ENCODE assay signal across 14 cellular contexts in the genomic region with DNA sequence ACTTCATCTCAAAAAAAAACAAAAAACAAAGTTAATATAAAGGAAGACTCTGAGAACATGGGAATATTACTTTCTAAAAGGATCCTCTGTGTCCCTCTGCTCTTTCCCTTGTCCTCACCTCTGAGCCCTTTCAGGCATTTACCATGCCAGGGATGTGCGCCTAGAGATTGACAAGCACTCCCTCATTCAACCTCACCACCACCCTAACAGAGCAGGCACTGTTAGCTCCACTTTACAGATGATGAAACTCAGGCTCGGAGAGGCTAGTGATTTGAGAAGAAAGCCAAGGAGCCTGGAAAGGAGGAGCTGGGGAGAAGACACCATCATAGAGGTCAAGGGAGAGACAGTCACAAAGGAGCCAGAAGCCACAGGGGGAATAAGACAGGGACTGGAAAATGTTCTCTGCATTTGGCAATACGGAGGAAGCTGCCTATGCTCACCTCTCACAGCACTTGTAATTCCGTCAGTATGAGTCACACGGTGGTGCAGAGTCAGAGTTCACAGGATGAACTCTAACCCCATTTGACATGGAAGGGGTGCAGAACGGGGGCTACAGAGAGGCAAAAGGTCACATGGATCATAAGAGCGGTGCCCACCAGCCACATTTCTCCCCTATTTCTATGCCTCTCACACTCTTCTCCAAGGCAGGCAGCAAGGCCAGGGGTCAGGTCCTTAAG.
DNase-seq lines count a peak whose midpoint lies in the region; ATAC-seq, FAIRE-seq and TF ChIP-seq lines count a peak whose summit lies in the region.
"Had no signal": no experiment of that assay in that cellular context is flagged by ENCODE, and none has a peak within 500 bp of the region (broad histone marks: within the 10 kb centered on the region; RNA-seq: fewer than 3 reads in every experiment).

No MANE protein-coding gene starts in this region.

- intact Hi-C loops in left ventricle myocardium superior (cut with micrococcal nuclease) (no loop called here), right cardiac atrium (cut with DNase I) (no loop called here)

- H3K4me1 ChIP-seq in right cardiac atrium (ENCODE audit: control insufficient read depth, insufficient read depth, low read length), result peaks cover 4% of the 10 kb centered on the region
- H3K4me1 ChIP-seq in tibial nerve, result peaks cover 0 to under 1% (median 0%) of the 10 kb centered on the region in 4 donors

- H3K4me3 ChIP-seq in right cardiac atrium (ENCODE audit: low read length) (no peak overlapping the region), fibroblast of villous mesenchyme (ENCODE audit: low read depth, low read length) (no peak overlapping the region), tibial nerve (no peak overlapping the region)
- H3K4me3 ChIP-seq: coronary artery, GM23338, lung had no signal

- H3K27me3 ChIP-seq in right cardiac atrium (ENCODE audit: control insufficient read depth, insufficient read depth) (no peaks in the 10 kb centered on the region), tibial nerve (no peaks in the 10 kb centered on the region)

- no peak for TF ChIP-seq POLR2A in tibial nerve (IDR thresholded peaks at IDR 0.05)

- no peak for FAIRE-seq in urothelium cell line (lab: Jason Lieb, UNC)

- H3K36me3 ChIP-seq in tibial nerve, result peaks cover 0 to 57% (median 0%) of the 10 kb centered on the region in 3 donors

- no peaks in the 10 kb centered on the region for H3K9me3 ChIP-seq in right cardiac atrium (ENCODE audit: control insufficient read depth, low read length)
- peaks cover 0 to 3% (median 0%) of the 10 kb centered on the region in 4 donors for H3K9me3 ChIP-seq in tibial nerve

- H3K27ac ChIP-seq in right cardiac atrium (ENCODE audit: low read length), result no peak overlapping the region
- no peak overlapping the region for H3K27ac ChIP-seq in tibial nerve
- H3K27ac ChIP-seq: coronary artery had no signal

- TF ChIP-seq CTCF in fibroblast of villous mesenchyme (IDR thresholded peaks at IDR 0.05; ENCODE audit: insufficient read depth, low read depth, low read length) (no peak), tibial nerve (IDR thresholded peaks at IDR 0.05) (no peak)

- 86% methylated on average over 7 of the region's 7 CpGs for WGBS in right cardiac atrium
- WGBS in tibial nerve, 2 donors, result 63 to 73% methylated on average over 7 of the region's 7 CpGs

- peak; percentile 41 for ATAC-seq in left ventricle myocardium superior
- ATAC-seq in right cardiac atrium, result no peak
- ATAC-seq: GM23338 had no signal

- no peak for TF ChIP-seq EP300 in tibial nerve (IDR thresholded peaks at IDR 0.05)

- DNase-seq in left ventricle myocardium superior (no peak), right cardiac atrium (no peak), RKO (ENCODE audit: low spot score) (peak; percentile 20), fibroblast of villous mesenchyme (ENCODE audit: low read depth) (peak; percentile 72), urothelium cell line (ENCODE audit: low spot score) (peak; percentile 37), NCI-H2107 treated with DMSO at 0.1 percent for 48 hours (lab: John Stamatoyannopoulos, UW; ENCODE audit: unreplicated experiment) (no peak), tibial nerve (ENCODE audit: low spot score in 2 of 2) (no peak), cerebellum (ENCODE audit: low spot score) (no peak)
- DNase-seq: activated B cell treated with CpG ODN at 0.5 μM for 24 hours, AML-193, NCI-H345 had no signal

Comparison
In these comparisons a context has a peak if more than half of its experiments do, and no peak if none do; other contexts are left out.
1. DNase-seq: peak in RKO (single experiment), fibroblast of villous mesenchyme (single experiment) and urothelium cell line (single experiment); none in left ventricle myocardium superior (single experiment), right cardiac atrium (0 of 3), NCI-H2107 treated with DMSO at 0.1 percent for 48 hours (single experiment), tibial nerve (0 of 2) and cerebellum (single experiment).